Comparison of ENCODE assay signal across 8 cellular contexts in the genomic region with DNA sequence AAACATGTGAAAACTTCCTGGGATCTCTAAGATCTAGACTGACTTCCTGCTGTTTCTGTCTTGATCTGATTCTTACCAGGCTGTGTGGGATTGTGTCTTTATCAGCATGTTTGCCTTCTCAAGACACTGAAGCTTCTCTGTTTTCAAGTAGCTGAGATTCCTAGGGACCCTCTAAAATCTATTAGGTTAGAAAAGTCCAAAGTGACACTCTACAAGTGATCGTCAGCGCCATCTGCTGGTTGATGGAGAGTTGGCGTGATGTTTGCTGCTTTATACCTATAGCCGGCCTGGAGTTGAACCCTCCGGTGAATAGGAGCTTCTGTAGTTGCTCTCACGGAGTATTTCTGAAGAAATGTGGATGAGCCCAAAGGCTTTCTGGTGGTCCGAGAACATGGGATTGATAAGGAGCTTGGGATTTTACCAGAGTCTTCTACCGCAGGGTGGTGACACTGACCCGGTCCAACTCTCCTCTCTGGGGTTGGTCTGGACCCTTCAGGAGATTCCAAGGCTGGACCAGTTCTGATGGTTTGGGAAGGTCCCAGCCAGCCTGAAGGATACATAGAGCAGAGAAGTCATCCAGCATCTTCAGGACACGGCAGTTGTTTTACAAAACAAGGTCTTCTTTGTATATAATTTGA.
DNase-seq lines count a peak whose midpoint lies in the region; ATAC-seq and TF ChIP-seq lines count a peak whose summit lies in the region.

No MANE protein-coding gene starts in this region.

- no peak overlapping the region for H3K27ac Mint-ChIP-seq in CD4-positive, alpha-beta T cell
- H3K27ac Mint-ChIP-seq in H9: no peak overlapping the region

- no peak overlapping the region for H2BK12ac ChIP-seq in H9 (ENCODE audit: insufficient read length, low read depth, low read length)

- H3K4me2 ChIP-seq in H9 (ENCODE audit: insufficient read depth, insufficient read length, low read length): no peak overlapping the region

- no peaks in the 10 kb centered on the region for H3K79me2 ChIP-seq in H9 (ENCODE audit: insufficient read depth, low read length)

- peak; percentile 67 to 81 (median 74) for DNase-seq in CD4-positive, alpha-beta T cell
- DNase-seq in H9 (peak; percentile 79), NCI-H2107 (lab: John Stamatoyannopoulos, UW) (peak; percentile 16), caudate nucleus (lab: John Stamatoyannopoulos, UW) (peak in 43 of 61 donors; percentile 1 to 74 (median 12)), left colon (peak; percentile 53 to 87)
- peak; percentile 66 for DNase-seq in activated CD4-positive, CD25-positive, alpha-beta regulatory T cell treated with anti-CD3 and anti-CD28 coated beads, Interleukin-2, amount 50 U/mL, for 16 hours (ENCODE audit: low read depth, low spot score)
- DNase-seq in stimulated activated CD4-positive, alpha-beta T cell treated with anti-CD3 and anti-CD28 coated beads, Interleukin-4, amount 100 ng/mL, for 4 hours: peak; percentile 68 to 77

- H3K4me3 Mint-ChIP-seq in CD4-positive, alpha-beta T cell: no peak overlapping the region
- H3K4me3 Mint-ChIP-seq in H9: no peak overlapping the region

- H4K5ac ChIP-seq in H9 (ENCODE audit: insufficient read length, low read depth, low read length): no peak overlapping the region

- peaks cover 23% of the 10 kb centered on the region for H3K4me1 Mint-ChIP-seq in CD4-positive, alpha-beta T cell (ENCODE audit: low read depth)
- H3K4me1 Mint-ChIP-seq in H9: peaks cover 8 to 11% of the 10 kb centered on the region in 2 experiments

- H3K56ac ChIP-seq in H9 (ENCODE audit: insufficient read length, low read depth, low read length): no peak overlapping the region

- ATAC-seq in CD4-positive, alpha-beta T cell (ENCODE audit: poor library complexity): peak; percentile 84
- ATAC-seq in left colon: peak; percentile 76
- no peak for ATAC-seq in GM18873 (IDR thresholded peaks at IDR 0.05; ENCODE audit: low FRiP score, unreplicated experiment)

- no peak overlapping the region for H2BK5ac ChIP-seq in H9 (ENCODE audit: insufficient read length, low read length)

- no peaks in the 10 kb centered on the region for H3K27me3 ChIP-seq in CD4-positive, alpha-beta T cell (ENCODE audit: control insufficient read depth, insufficient read depth, low read length)
- H3K27me3 ChIP-seq in H9 (ENCODE audit: insufficient read depth, low read length): no peaks in the 10 kb centered on the region

- no peaks in the 10 kb centered on the region for H3K79me1 ChIP-seq in H9 (ENCODE audit: insufficient read depth, low read depth, low read length, poor library complexity, severe bottlenecking)

- no peak overlapping the region for H3K18ac ChIP-seq in H9 (ENCODE audit: insufficient read length, low read depth, low read length)

- no peaks in the 10 kb centered on the region for H3K9me3 Mint-ChIP-seq in CD4-positive, alpha-beta T cell
- no peaks in the 10 kb centered on the region for H3K9me3 Mint-ChIP-seq in H9

- H3K14ac ChIP-seq in H9 (ENCODE audit: insufficient read depth, low read length): no peak overlapping the region

- H3K27ac ChIP-seq in CD4-positive, alpha-beta T cell (ENCODE audit: low read depth, low read length): no peak overlapping the region
- H3K27ac ChIP-seq in H9 (ENCODE audit: insufficient read length, low read depth, low read length): no peak overlapping the region
- H3K27ac ChIP-seq in caudate nucleus (ENCODE audit: low read depth, low read length): no peak overlapping the region

- no CpG with 5 or more reads among the region's 10 CpGs for WGBS in H9 (ENCODE audit: extremely low coverage, insufficient read length, low lambda C conversion rate)

- H3K4me1 ChIP-seq in H9 (ENCODE audit: insufficient read depth, low read length): no peaks in the 10 kb centered on the region; the same call in 1 of the 2 replicates

- H2BK120ac ChIP-seq in H9 (ENCODE audit: low read depth, low read length, poor library complexity, severe bottlenecking): no peak overlapping the region

- H3K23ac ChIP-seq in H9 (ENCODE audit: insufficient read length, low read depth, low read length): no peak overlapping the region

- no peak overlapping the region for H3K9ac ChIP-seq in H9 (ENCODE audit: extremely low read depth, insufficient read length, low read length)

- H4K91ac ChIP-seq in H9 (ENCODE audit: insufficient read length, low read depth, low read length): no peak overlapping the region

- TF ChIP-seq CTCF in CD4-positive, alpha-beta T cell (IDR thresholded peaks at IDR 0.05): peak; percentile 93
- TF ChIP-seq CTCF in H9 (conservative IDR thresholded peaks at IDR 0.05): peak; percentile 92

- no peak overlapping the region for H2BK20ac ChIP-seq in H9 (ENCODE audit: low read depth, low read length, poor library complexity, severe bottlenecking)

- H3K9me3 ChIP-seq in CD4-positive, alpha-beta T cell (ENCODE audit: control insufficient read depth, low read length): no peaks in the 10 kb centered on the region
- no peaks in the 10 kb centered on the region for H3K9me3 ChIP-seq in H9 (ENCODE audit: control insufficient read depth, low read depth, low read length)

- no peak overlapping the region for H2AFZ ChIP-seq in H9 (ENCODE audit: low read length)

- intact Hi-C loops in CD4-positive, alpha-beta T cell (cut with DNase I, micrococcal nuclease): loop anchor here (1.0 to 5.0 kb wide), 5 partner anchors 47 to 296 kb away; no protein-coding TSS in a partner anchor
- intact Hi-C loops in left colon (cut with DNase I, micrococcal nuclease): loop anchor here in 1 of 2 donors (10.0 kb wide), 1 partner anchor 294 kb away; no protein-coding TSS in a partner anchor

- POLR2A ChIA-PET in CD4-positive, alpha-beta T cell (lab: Charles Lee): interaction anchor here (0.6 to 1.4 kb wide), 4 partner anchors 15 to 101 kb away, joined by 3 read pairs; no protein-coding TSS in a partner anchor

- CTCF ChIA-PET in CD4-positive, alpha-beta T cell (lab: Charles Lee): interaction anchor here (0.5 to 2.1 kb wide), 43 partner anchors 8 to 420 kb away, joined by 3 to 24 read pairs (median 4); no protein-coding TSS in a partner anchor

- H2BK15ac ChIP-seq in H9 (ENCODE audit: low read depth, low read length): no peak overlapping the region

- no peak overlapping the region for H2AK5ac ChIP-seq in H9 (ENCODE audit: insufficient read length, low read length)

- H3K36me3 Mint-ChIP-seq in CD4-positive, alpha-beta T cell (ENCODE audit: low read depth): no peaks in the 10 kb centered on the region
- H3K36me3 Mint-ChIP-seq in H9 (ENCODE audit: insufficient read depth in 1 of 3, low read depth in 3 of 3): no peaks in the 10 kb centered on the region

- H3K23me2 ChIP-seq in H9 (ENCODE audit: insufficient read length, low read depth, low read length, poor library complexity, severe bottlenecking): no peaks in the 10 kb centered on the region

- no peak overlapping the region for H3K4ac ChIP-seq in H9 (ENCODE audit: low read depth, low read length)

- H4K20me1 ChIP-seq in H9 (ENCODE audit: control insufficient read depth, insufficient read depth, insufficient read length): no peaks in the 10 kb centered on the region

- H3K27me3 Mint-ChIP-seq in CD4-positive, alpha-beta T cell: no peaks in the 10 kb centered on the region
- H3K27me3 Mint-ChIP-seq in H9 (ENCODE audit: low read depth): no peaks in the 10 kb centered on the region

- H4K8ac ChIP-seq in H9 (replicated peaks; ENCODE audit: insufficient read length, low read depth, low read length): no peak overlapping the region

- H3T11ph ChIP-seq in H9 (ENCODE audit: low read length): no peak overlapping the region

Comparison
In these comparisons a context has a peak if more than half of its experiments do, and no peak if none do; other contexts are left out.
1. DNase-seq: peak in every context shown above with its lines; median percentile 79 in H9; 74 in CD4-positive, alpha-beta T cell; 72 in stimulated activated CD4-positive, alpha-beta T cell treated with anti-CD3 and anti-CD28 coated beads, Interleukin-4, amount 100 ng/mL, for 4 hours; 70 in left colon; 66 in activated CD4-positive, CD25-positive, alpha-beta regulatory T cell treated with anti-CD3 and anti-CD28 coated beads, Interleukin-2, amount 50 U/mL, for 16 hours; 16 in NCI-H2107; 12 in caudate nucleus.